Comparison of ENCODE assay signal across 8 cellular contexts in genomic region chr5:177454397-177455035, GRCh38. TPM values are rescaled to one million over a fixed set of nuclear protein-coding genes. Genes with fewer than 3 reads are reported as not detected.
A peak's percentile ranks its signal among the peaks of the same experiment; 100 is the strongest.
DNase-seq lines count a peak whose midpoint lies in the region; ATAC-seq lines count a peak whose summit lies in the region.

No MANE protein-coding gene starts in this region.

- peak; percentile 97 for DNase-seq in CD1c-positive myeloid dendritic cell (ENCODE audit: extremely low spot score)
- DNase-seq in NCI-H774 (lab: John Stamatoyannopoulos, UW) = peak; percentile 83
- DNase-seq in activated CD8-positive, alpha-beta memory T cell treated with anti-CD3 and anti-CD28 coated beads for 1 hour (ENCODE audit: extremely low read depth in 1 of 2, low read depth in 1 of 2) = peak; percentile 83 to 97
- peak; percentile 95 for DNase-seq in effector CD4-positive, alpha-beta T cell
- DNase-seq in lung microvascular endothelial cell (ENCODE audit: low read depth in 2 of 2) = peak; percentile 91
- DNase-seq in stimulated activated CD4-positive, alpha-beta T cell treated with anti-CD3 and anti-CD28 coated beads, TNF-alpha, amount 100 ng/mL, for 4 hours (ENCODE audit: low read depth in 3 of 3) = peak; percentile 93 to 96 (median 94)

- ATAC-seq in GM19328 (IDR thresholded peaks at IDR 0.05; ENCODE audit: unreplicated experiment) = peak; percentile 46
- peak; percentile 44 for ATAC-seq in HG03460 (IDR thresholded peaks at IDR 0.05; ENCODE audit: unreplicated experiment)

RNA-seq across cellular contexts. Expression of gene PRR7, which starts 7.9 kb away (rescaled TPM):
- 1.2 and 2.2 TPM in 2 replicates for total RNA-seq in lung microvascular endothelial cell

RNA-seq across cellular contexts. Expression of gene DBN1, which starts 18.9 kb away (rescaled TPM):
- 88.9 and 112 TPM in 2 replicates for total RNA-seq in lung microvascular endothelial cell

RNA-seq across cellular contexts. Expression of gene GRK6, which starts 28.0 kb away (rescaled TPM):
- total RNA-seq in lung microvascular endothelial cell = 11.3 and 14.7 TPM in 2 replicates

RNA-seq across cellular contexts. Expression of gene PDLIM7, which starts 42.9 kb away (rescaled TPM):
- total RNA-seq in lung microvascular endothelial cell = 24.4 and 30.1 TPM in 2 replicates

RNA-seq across cellular contexts. Expression of gene F12, which starts 45.2 kb away (rescaled TPM):
- 0.40 and 0.44 TPM in 2 replicates for total RNA-seq in lung microvascular endothelial cell

Comparison
In these comparisons a context has a peak if more than half of its experiments do, and no peak if none do; other contexts are left out.
1. Peak in every context shown above with its lines: DNase-seq and ATAC-seq.